ENCODE assay signal across 16 cellular contexts in genomic region chr6:43943099-43943766, GRCh38.
"Had no signal": no experiment of that assay in that cellular context is flagged by ENCODE, and none has a peak within 500 bp of the region (broad histone marks: within the 10 kb centered on the region; RNA-seq: fewer than 3 reads in every experiment).

No MANE protein-coding gene starts in this region.

- DNase-seq: activated CD4-positive, alpha-beta memory T cell treated with anti-CD3 and anti-CD28 coated beads for 36 hours; activated CD4-positive, alpha-beta T cell treated with anti-CD3 and anti-CD28 coated beads for 1 hour; activated naive CD4-positive, alpha-beta T cell treated with anti-CD3 and anti-CD28 coated beads for 36 hours; glutamatergic neuron; immature natural killer cell; left colon; mucosa of descending colon; naive thymus-derived CD8-positive, alpha-beta T cell; stimulated activated CD4-positive, alpha-beta T cell treated with anti-CD3 and anti-CD28 coated beads, Interleukin-4, amount 100 ng/mL, for 24 hours; T-helper 2 cell had no signal

- H3K4me3 ChIP-seq: esophagus muscularis mucosa, mucosa of descending colon, prostate gland, vagina had no signal

- H3K36me3 Mint-ChIP-seq: activated CD4-positive, alpha-beta memory T cell treated with anti-CD3 and anti-CD28 coated beads for 36 hours; brain had no signal

- H3K9me3 ChIP-seq: mucosa of descending colon, prostate gland, vagina had no signal

- ATAC-seq: left colon; mucosa of descending colon; naive thymus-derived CD8-positive, alpha-beta T cell; stimulated activated naive CD8-positive, alpha-beta T cell treated with anti-CD3 and anti-CD28 coated beads, Interleukin-15, amount 100 ng/mL, for 72 hours had no signal

- H3K27ac ChIP-seq: esophagus muscularis mucosa, prostate gland, vagina had no signal

- H3K36me3 ChIP-seq: esophagus muscularis mucosa, prostate gland, vagina had no signal

- H3K27ac Mint-ChIP-seq: activated CD4-positive, alpha-beta memory T cell treated with anti-CD3 and anti-CD28 coated beads for 36 hours; activated naive CD4-positive, alpha-beta T cell treated with anti-CD3 and anti-CD28 coated beads for 36 hours; activated T-helper 1 cell treated with anti-CD3 and anti-CD28 coated beads, Interleukin-12 subunit alpha, Interleukin-12 subunit beta, Interleukin-2, Interleukin-4 antibody, amounts not matched to agents 30 ng/mL and 10 ng/mL and 1 ng/mL, durations not matched to agents 14 hours and 24 hours and 36 hours; immature natural killer cell; stimulated activated naive CD8-positive, alpha-beta T cell treated with anti-CD3 and anti-CD28 coated beads, Interleukin-15, amount 100 ng/mL, for 72 hours had no signal

- H3K27me3 ChIP-seq: esophagus muscularis mucosa, vagina had no signal

- H3K4me1 ChIP-seq: esophagus muscularis mucosa, prostate gland, vagina had no signal

- H3K4me3 Mint-ChIP-seq: activated CD4-positive, alpha-beta memory T cell treated with anti-CD3 and anti-CD28 coated beads for 36 hours; activated naive CD4-positive, alpha-beta T cell treated with anti-CD3 and anti-CD28 coated beads for 36 hours; activated T-helper 1 cell treated with anti-CD3 and anti-CD28 coated beads, Interleukin-12 subunit alpha, Interleukin-12 subunit beta, Interleukin-2, Interleukin-4 antibody, amounts not matched to agents 30 ng/mL and 10 ng/mL and 1 ng/mL, durations not matched to agents 14 hours and 24 hours and 36 hours; immature natural killer cell; naive thymus-derived CD8-positive, alpha-beta T cell; stimulated activated naive CD8-positive, alpha-beta T cell treated with anti-CD3 and anti-CD28 coated beads, Interleukin-15, amount 100 ng/mL, for 72 hours had no signal

- H3K4me1 Mint-ChIP-seq: immature natural killer cell; stimulated activated naive CD8-positive, alpha-beta T cell treated with anti-CD3 and anti-CD28 coated beads, Interleukin-15, amount 100 ng/mL, for 72 hours had no signal

- H3K27me3 Mint-ChIP-seq: activated CD4-positive, alpha-beta memory T cell treated with anti-CD3 and anti-CD28 coated beads for 36 hours; stimulated activated naive CD8-positive, alpha-beta T cell treated with anti-CD3 and anti-CD28 coated beads, Interleukin-15, amount 100 ng/mL, for 72 hours had no signal
